ENCODE assay signal across 24 cellular contexts in genomic region chr20:20459726-20460125, GRCh38.
"Had no signal": no experiment of that assay in that cellular context is flagged by ENCODE, and none has a peak within 500 bp of the region (broad histone marks: within the 10 kb centered on the region; RNA-seq: fewer than 3 reads in every experiment).

No MANE protein-coding gene starts in this region.

- H3K9me3 ChIP-seq: adrenal gland, neutrophil, pancreas, psoas muscle, right atrium auricular region, thyroid gland had no signal

- H3K36me3 ChIP-seq: adrenal gland, pancreas, thyroid gland had no signal

- H3K4me1 ChIP-seq: adrenal gland had no signal

- FAIRE-seq: astrocyte, keratinocyte, pancreas had no signal

- ATAC-seq: activated CD4-positive, CD25-positive, alpha-beta regulatory T cell treated with anti-CD3 and anti-CD28 coated beads, Interleukin-2, amount 50 U/mL, for 24 hours; activated T-helper 17 cell treated with anti-CD3 and anti-CD28 coated beads, Interleukin-2, amount 50 U/mL, for 72 hours; left colon; natural killer cell treated with Interleukin-12 subunit alpha and Interleukin-12 subunit beta and Interleukin-15 and Interleukin-18, amount 100 ng/mL, for 72 hours; pancreas; psoas muscle; stimulated activated naive CD8-positive, alpha-beta T cell treated with anti-CD3 and anti-CD28 coated beads, Interleukin-15, Interleukin-2, amounts not matched to agents 100 U/mL and 50 U/mL, for 24 hours had no signal

- H3K27me3 Mint-ChIP-seq: activated naive CD8-positive, alpha-beta T cell; activated T-helper 17 cell treated with anti-CD3 and anti-CD28 coated beads, Interleukin-2, amount 50 U/mL, for 72 hours; memory B cell; natural killer cell treated with Interleukin-12 subunit alpha and Interleukin-12 subunit beta and Interleukin-15 and Interleukin-18, amount 100 ng/mL, for 72 hours had no signal

- H3K27ac Mint-ChIP-seq: activated naive CD8-positive, alpha-beta T cell; activated T-helper 17 cell treated with anti-CD3 and anti-CD28 coated beads, Interleukin-2, amount 50 U/mL, for 72 hours; memory B cell; natural killer cell treated with Interleukin-12 subunit alpha and Interleukin-12 subunit beta and Interleukin-15 and Interleukin-18, amount 100 ng/mL, for 72 hours; T-helper 1 cell treated with Interleukin-12 subunit alpha and Interleukin-12 subunit beta and Interleukin-4 antibody, amounts not matched to agents 30 μg/mL and 1 μg/mL, for 36 hours had no signal

- H3K27me3 ChIP-seq: adrenal gland, neutrophil, pancreas, right atrium auricular region, thyroid gland had no signal

- H3K4me3 ChIP-seq: adrenal gland, pancreas, psoas muscle, right atrium auricular region, thyroid gland had no signal

- H3K4me3 Mint-ChIP-seq: activated naive CD8-positive, alpha-beta T cell; activated T-helper 17 cell treated with anti-CD3 and anti-CD28 coated beads, Interleukin-2, amount 50 U/mL, for 72 hours; memory B cell; natural killer cell treated with Interleukin-12 subunit alpha and Interleukin-12 subunit beta and Interleukin-15 and Interleukin-18, amount 100 ng/mL, for 72 hours; T-helper 1 cell treated with Interleukin-12 subunit alpha and Interleukin-12 subunit beta and Interleukin-4 antibody, amounts not matched to agents 30 μg/mL and 1 μg/mL, for 36 hours had no signal

- H3K27ac ChIP-seq: adrenal gland, epithelial cell of prostate, neutrophil, pancreas, psoas muscle, right atrium auricular region, thyroid gland had no signal

- DNase-seq: activated CD4-positive, alpha-beta T cell treated with anti-CD3 and anti-CD28 coated beads, Interleukin-2, amount 50 U/mL, for 1 hour; activated naive CD4-positive, alpha-beta T cell; activated T-cell treated with anti-CD3 and anti-CD28 coated beads, Interleukin-2, amount 50 U/mL, for 1 hour; adrenal gland; cerebellar nuclear complex; cortex of kidney; left colon; pancreas; psoas muscle; stimulated activated CD4-positive, alpha-beta T cell treated with anti-CD3 and anti-CD28 coated beads, Interleukin-4, amount 100 ng/mL, for 24 hours; stimulated activated naive CD8-positive, alpha-beta T cell treated with anti-CD3 and anti-CD28 coated beads, Interleukin-15, Interleukin-2, amounts not matched to agents 100 U/mL and 50 U/mL, for 24 hours; T1000; thyroid gland had no signal

- H3K9me3 Mint-ChIP-seq: activated T-helper 17 cell treated with anti-CD3 and anti-CD28 coated beads, Interleukin-2, amount 50 U/mL, for 72 hours; memory B cell; natural killer cell treated with Interleukin-12 subunit alpha and Interleukin-12 subunit beta and Interleukin-15 and Interleukin-18, amount 100 ng/mL, for 72 hours; T-helper 1 cell treated with Interleukin-12 subunit alpha and Interleukin-12 subunit beta and Interleukin-4 antibody, amounts not matched to agents 30 μg/mL and 1 μg/mL, for 36 hours had no signal
